ENCODE assay signal across 3 cellular contexts in genomic region chr12:114682920-114683708, GRCh38.
TF ChIP-seq lines count a peak whose summit lies in the region.

No MANE protein-coding gene starts in this region.

TF ChIP-seq in A549, 52 proteins besides CTCF, POLR2A, EP300 and RAD21:
- TF ChIP-seq SMC3 (IDR thresholded peaks at IDR 0.05) (peak; percentile 37; the same call in 2 of the 3 replicates), HOXA7 (CRISPR knock-in tag; IDR thresholded peaks at IDR 0.05) (no peak), PBX3 (IDR thresholded peaks at IDR 0.05) (no peak), MAX (IDR thresholded peaks at IDR 0.05) (peak; percentile 40; the same call in 1 of the 2 replicates), MYC (IDR thresholded peaks at IDR 0.05; ENCODE audit: borderline replicate concordance, low read length) (no peak), RARB (CRISPR knock-in tag; IDR thresholded peaks at IDR 0.05) (no peak), JUN (IDR thresholded peaks at IDR 0.05) (0 out of 5 replicates have a peak, but pooled peaks of 1 of the 2 experiments have one; percentile 22), BHLHE40 (IDR thresholded peaks at IDR 0.05; ENCODE audit: low read depth, low read length) (no peak)

TF ChIP-seq in IMR-90, 13 proteins besides CTCF, POLR2A, EP300 and RAD21:
- TF ChIP-seq MXI1 (IDR thresholded peaks at IDR 0.05; ENCODE audit: borderline replicate concordance, low read depth, low read length) (peak; percentile 23; the same call in 1 of the 2 replicates), CHD1 (IDR thresholded peaks at IDR 0.05; ENCODE audit: low read depth, low read length) (peak; percentile 25), SMC3 (IDR thresholded peaks at IDR 0.05; ENCODE audit: low read depth, low read length) (no peak)
TF ChIP-seq in IMR-90: peak in this region for 2.

TF ChIP-seq in HepG2, 621 proteins besides CTCF, POLR2A, EP300 and RAD21 (continues in another document):
- TF ChIP-seq KLF11 (CRISPR knock-in tag; IDR thresholded peaks at IDR 0.05) (no peak), HDAC1 (CRISPR knock-in tag; IDR thresholded peaks at IDR 0.05) (peak; percentile 39; the same call in 1 of the 2 replicates), ARNT2 (CRISPR knock-in tag; IDR thresholded peaks at IDR 0.05; ENCODE audit: low read depth) (0 out of 2 replicates have a peak, but pooled peaks have one; percentile 36), ZFY (CRISPR knock-in tag; IDR thresholded peaks at IDR 0.05) (peak; percentile 67), RBM22 (optimal IDR thresholded peaks at IDR 0.05; ENCODE audit: low read length) (peak; percentile 45), ZNF747 (CRISPR knock-in tag; IDR thresholded peaks at IDR 0.05; ENCODE audit: borderline replicate concordance) (0 out of 2 replicates have a peak, but pooled peaks have one; percentile 21), TFDP1 (CRISPR knock-in tag; IDR thresholded peaks at IDR 0.05; ENCODE audit: borderline replicate concordance) (0 out of 2 replicates have a peak, but pooled peaks have one; percentile 11), ZNF18 (CRISPR knock-in tag; IDR thresholded peaks at IDR 0.05; ENCODE audit: insufficient replicate concordance) (peak; percentile 27), PHF20 (CRISPR knock-in tag; IDR thresholded peaks at IDR 0.05) (no peak), MLXIP (CRISPR knock-in tag; IDR thresholded peaks at IDR 0.05; ENCODE audit: borderline replicate concordance) (no peak), ZFX (CRISPR knock-in tag; IDR thresholded peaks at IDR 0.05; ENCODE audit: low read depth) (peak; percentile 61), ZNF768 (CRISPR knock-in tag; IDR thresholded peaks at IDR 0.05) (peak; percentile 72; the same call in 1 of the 2 replicates), THYN1 (CRISPR knock-in tag; IDR thresholded peaks at IDR 0.05; ENCODE audit: borderline replicate concordance, low read depth) (no peak), EEA1 (CRISPR knock-in tag; IDR thresholded peaks at IDR 0.05; ENCODE audit: borderline replicate concordance) (no peak), MAX (IDR thresholded peaks at IDR 0.05) (peak; percentile 42; the same call in 1 of the 2 replicates), MED1 (CRISPR knock-in tag; IDR thresholded peaks at IDR 0.05) (peak; percentile 33; the same call in 1 of the 2 replicates), HOXA5 (CRISPR knock-in tag; IDR thresholded peaks at IDR 0.05) (peak; percentile 27; the same call in 1 of the 2 replicates), AFF4 (CRISPR knock-in tag; IDR thresholded peaks at IDR 0.05) (peak; percentile 59), ZMYM4 (CRISPR knock-in tag; IDR thresholded peaks at IDR 0.05) (peak; percentile 28; the same call in 1 of the 2 replicates), ZSCAN21 (CRISPR knock-in tag; IDR thresholded peaks at IDR 0.05; ENCODE audit: borderline replicate concordance) (no peak), TGIF2 (CRISPR knock-in tag; IDR thresholded peaks at IDR 0.05) (no peak), ZNF563 (CRISPR knock-in tag; IDR thresholded peaks at IDR 0.05) (0 out of 2 replicates have a peak, but pooled peaks have one; percentile 6), ETS1 (CRISPR knock-in tag; IDR thresholded peaks at IDR 0.05) (peak; percentile 14; the same call in 1 of the 2 replicates), MEIS2 (CRISPR knock-in tag; IDR thresholded peaks at IDR 0.05) (no peak), HOXA7 (CRISPR knock-in tag; IDR thresholded peaks at IDR 0.05) (no peak), ZBTB42 (CRISPR knock-in tag; IDR thresholded peaks at IDR 0.05) (0 out of 2 replicates have a peak, but pooled peaks have one; percentile 39), ZNF556 (CRISPR knock-in tag; IDR thresholded peaks at IDR 0.05; ENCODE audit: borderline replicate concordance) (no peak), NR2F2 (IDR thresholded peaks at IDR 0.05; ENCODE audit: borderline replicate concordance, low read depth) (no peak), ZNF891 (CRISPR knock-in tag; IDR thresholded peaks at IDR 0.05) (0 out of 2 replicates have a peak, but pooled peaks have one; percentile 58), ZNF720 (CRISPR knock-in tag; IDR thresholded peaks at IDR 0.05) (no peak), BORCS8-MEF2B (CRISPR knock-in tag; IDR thresholded peaks at IDR 0.05) (no peak), SOX5 (CRISPR knock-in tag; IDR thresholded peaks at IDR 0.05; ENCODE audit: borderline replicate concordance) (no peak; the same call in 1 of the 2 replicates), RBFOX2 (IDR thresholded peaks at IDR 0.05; ENCODE audit: low read depth, low read length) (peak; percentile 97), ZNF724P (CRISPR knock-in tag; IDR thresholded peaks at IDR 0.05; ENCODE audit: borderline replicate concordance) (no peak), AGO2 (optimal IDR thresholded peaks at IDR 0.05; ENCODE audit: low read depth, low read length) (peak; percentile 99), KDM2A (CRISPR knock-in tag; IDR thresholded peaks at IDR 0.05; ENCODE audit: borderline replicate concordance, low read depth) (peak; percentile 62; the same call in 1 of the 2 replicates), ZNF280B (CRISPR knock-in tag; IDR thresholded peaks at IDR 0.05; ENCODE audit: borderline replicate concordance) (0 out of 2 replicates have a peak, but pooled peaks have one; percentile 29), KMT2A (CRISPR knock-in tag; IDR thresholded peaks at IDR 0.05) (peak; percentile 92), NFE2L2 (IDR thresholded peaks at IDR 0.05; ENCODE audit: low read length) (no peak), UBTF (CRISPR knock-in tag; IDR thresholded peaks at IDR 0.05) (peak; percentile 95), TEF (CRISPR knock-in tag; IDR thresholded peaks at IDR 0.05) (no peak), SP1 (IDR thresholded peaks at IDR 0.05) (no peak), SP1 (CRISPR knock-in tag; IDR thresholded peaks at IDR 0.05) (no peak)
